10 cellular contexts compared by ENCODE assay signal in genomic region chr20:31593221-31594001, GRCh38. TPM values are rescaled to one million over a fixed set of nuclear protein-coding genes. Genes with fewer than 3 reads are reported as not detected.
DNase-seq lines count a peak whose midpoint lies in the region; ATAC-seq and TF ChIP-seq lines count a peak whose summit lies in the region.
"Had no signal": no experiment of that assay in that cellular context is flagged by ENCODE, and none has a peak within 500 bp of the region (broad histone marks: within the 10 kb centered on the region; RNA-seq: fewer than 3 reads in every experiment).

No MANE protein-coding gene starts in this region.

- H3F3A ChIP-seq in smooth muscle cell (ENCODE audit: low read depth), result peaks cover 47% of the 10 kb centered on the region

- no peak overlapping the region for H3K4me3 Mint-ChIP-seq in activated CD4-positive, alpha-beta T cell treated with anti-CD3 and anti-CD28 coated beads for 36 hours
- no peak overlapping the region for H3K4me3 Mint-ChIP-seq in activated CD4-positive, alpha-beta T cell treated with anti-CD3 and anti-CD28 coated beads, Interleukin-2, amount 10 ng/mL, durations not matched to agents 7 days and 5 days

- 64% methylated on average over 11 of the region's 11 CpGs for WGBS in smooth muscle cell (ENCODE audit: low lambda C conversion rate)

- H4K20me1 ChIP-seq in smooth muscle cell (ENCODE audit: low read depth), result no peaks in the 10 kb centered on the region

- ATAC-seq in activated CD4-positive, alpha-beta T cell treated with anti-CD3 and anti-CD28 coated beads for 36 hours, result peak; percentile 99
- no peak for ATAC-seq in HG02610 (IDR thresholded peaks at IDR 0.05; ENCODE audit: unreplicated experiment)
- ATAC-seq in GM21526 (IDR thresholded peaks at IDR 0.05; ENCODE audit: low FRiP score, unreplicated experiment), result no peak

- H3K27me3 Mint-ChIP-seq in activated CD4-positive, alpha-beta T cell treated with anti-CD3 and anti-CD28 coated beads for 36 hours, result peaks cover 7% of the 10 kb centered on the region
- H3K27me3 Mint-ChIP-seq in activated CD4-positive, alpha-beta T cell treated with anti-CD3 and anti-CD28 coated beads, Interleukin-2, amount 10 ng/mL, durations not matched to agents 7 days and 5 days, result peaks cover 8% of the 10 kb centered on the region

- CTCF ChIA-PET in activated CD4-positive, alpha-beta T cell treated with anti-CD3 and anti-CD28 coated beads for 36 hours (lab: Charles Lee), result interaction anchor here (0.6 to 4.1 kb wide), 6 partner anchors 9 to 130 kb away, joined by 3 to 33 read pairs (median 4); partner anchors contain the start of gene ID1
- CTCF ChIA-PET in activated CD4-positive, alpha-beta T cell treated with anti-CD3 and anti-CD28 coated beads, Interleukin-2, amount 10 ng/mL, durations not matched to agents 7 days and 5 days (lab: Charles Lee), result interaction anchor here (0.8 to 1.9 kb wide), 4 partner anchors 12 to 34 kb away, joined by 3 to 9 read pairs (median 4); partner anchors contain the start of gene ID1

- no peaks in the 10 kb centered on the region for H3K4me1 ChIP-seq in smooth muscle cell (ENCODE audit: low read depth)

- DNase-seq in activated CD4-positive, alpha-beta T cell treated with anti-CD3 and anti-CD28 coated beads for 36 hours, result peak; percentile 83
- DNase-seq in activated CD4-positive, alpha-beta T cell treated with anti-CD3 and anti-CD28 coated beads, Interleukin-2, amount 10 ng/mL, durations not matched to agents 7 days and 5 days, result no peak
- peak; percentile 100 for DNase-seq in RPMI7951 (ENCODE audit: low read depth)
- DNase-seq in fibroblast of villous mesenchyme (ENCODE audit: low read depth), result peak; percentile 81
- no peak for DNase-seq in smooth muscle cell (lab: John Stamatoyannopoulos, UW; ENCODE audit: unreplicated experiment)
- DNase-seq in NCI-H2081 treated with DMSO at 0.1 percent for 48 hours (lab: John Stamatoyannopoulos, UW), result no peak
- DNase-seq: activated CD4-positive, alpha-beta T cell treated with anti-CD3 and anti-CD28 coated beads for 1 hour had no signal

- H3K9me3 Mint-ChIP-seq in activated CD4-positive, alpha-beta T cell treated with anti-CD3 and anti-CD28 coated beads for 36 hours (ENCODE audit: low read depth), result no peaks in the 10 kb centered on the region
- no peaks in the 10 kb centered on the region for H3K9me3 Mint-ChIP-seq in activated CD4-positive, alpha-beta T cell treated with anti-CD3 and anti-CD28 coated beads, Interleukin-2, amount 10 ng/mL, durations not matched to agents 7 days and 5 days

- POLR2A ChIA-PET in activated CD4-positive, alpha-beta T cell treated with anti-CD3 and anti-CD28 coated beads for 36 hours (lab: Charles Lee), result interaction anchor here (0.8 kb wide), 1 partner anchor 9 kb away, joined by 6 read pairs; no protein-coding TSS in a partner anchor
- POLR2A ChIA-PET in activated CD4-positive, alpha-beta T cell treated with anti-CD3 and anti-CD28 coated beads, Interleukin-2, amount 10 ng/mL, durations not matched to agents 7 days and 5 days (lab: Charles Lee), result no interaction called here

- no peaks in the 10 kb centered on the region for H3K79me2 ChIP-seq in smooth muscle cell (ENCODE audit: low read depth)

- TF ChIP-seq CTCF in fibroblast of villous mesenchyme (IDR thresholded peaks at IDR 0.05; ENCODE audit: insufficient read depth, low read depth, low read length) (no peak), smooth muscle cell (IDR thresholded peaks at IDR 0.05; ENCODE audit: borderline replicate concordance, insufficient read depth, poor library complexity, severe bottlenecking) (no peak)

- H2AFZ ChIP-seq in smooth muscle cell (ENCODE audit: low read depth), result no peak overlapping the region

- no peaks in the 10 kb centered on the region for H3K36me3 ChIP-seq in smooth muscle cell (ENCODE audit: low read depth)

- no peaks in the 10 kb centered on the region for H3K27me3 ChIP-seq in smooth muscle cell (ENCODE audit: low read depth)

- H3K4me2 ChIP-seq in smooth muscle cell, result no peak overlapping the region

- H3K9me3 ChIP-seq in smooth muscle cell (replicated peaks; ENCODE audit: low read depth), result no peaks in the 10 kb centered on the region

- H3K36me3 Mint-ChIP-seq in activated CD4-positive, alpha-beta T cell treated with anti-CD3 and anti-CD28 coated beads for 36 hours (ENCODE audit: low read depth), result no peaks in the 10 kb centered on the region
- H3K36me3 Mint-ChIP-seq in activated CD4-positive, alpha-beta T cell treated with anti-CD3 and anti-CD28 coated beads, Interleukin-2, amount 10 ng/mL, durations not matched to agents 7 days and 5 days (ENCODE audit: low read depth), result no peaks in the 10 kb centered on the region

- H3K9ac ChIP-seq in smooth muscle cell (ENCODE audit: low read depth), result no peak overlapping the region

- H3K4me1 Mint-ChIP-seq in activated CD4-positive, alpha-beta T cell treated with anti-CD3 and anti-CD28 coated beads for 36 hours, result peaks cover under 1% of the 10 kb centered on the region
- H3K4me1 Mint-ChIP-seq in activated CD4-positive, alpha-beta T cell treated with anti-CD3 and anti-CD28 coated beads, Interleukin-2, amount 10 ng/mL, durations not matched to agents 7 days and 5 days, result peaks cover under 1% of the 10 kb centered on the region

- peak overlapping the region; percentile 85 for H3K27ac ChIP-seq in smooth muscle cell (ENCODE audit: low read depth)
- H3K27ac ChIP-seq: C4-2B had no signal

- intact Hi-C loops in activated CD4-positive, alpha-beta T cell treated with anti-CD3 and anti-CD28 coated beads for 36 hours (cut with DNase I, micrococcal nuclease), result no loop called here

- H3K4me3 ChIP-seq in fibroblast of villous mesenchyme (ENCODE audit: low read depth, low read length) (no peak overlapping the region), smooth muscle cell (no peak overlapping the region)

- peak overlapping the region; percentile 37 for H3K27ac Mint-ChIP-seq in activated CD4-positive, alpha-beta T cell treated with anti-CD3 and anti-CD28 coated beads for 36 hours
- no peak overlapping the region for H3K27ac Mint-ChIP-seq in activated CD4-positive, alpha-beta T cell treated with anti-CD3 and anti-CD28 coated beads, Interleukin-2, amount 10 ng/mL, durations not matched to agents 7 days and 5 days

RNA-seq across cellular contexts. Expression of gene ID1, which starts 11.7 kb away (rescaled TPM):
- total RNA-seq in activated CD4-positive, alpha-beta T cell treated with anti-CD3 and anti-CD28 coated beads for 36 hours, result 1 to 10 TPM; 2.2 to 3.5 TPM
- total RNA-seq in activated CD4-positive, alpha-beta T cell treated with anti-CD3 and anti-CD28 coated beads, Interleukin-2, amount 10 ng/mL, durations not matched to agents 7 days and 5 days, result 1 to 10 TPM in 1 of 2 experiments, under 1 TPM in 1; 0.85 to 1.4 TPM
- 315 and 437 TPM in 2 replicates for total RNA-seq in RPMI7951 (2014; rRNA removed; shearing (Covaris generic))
- total RNA-seq in fibroblast of villous mesenchyme (18.0 and 27.2 TPM in 2 replicates), smooth muscle cell (396 and 414 TPM in 2 replicates)
- 87.6 and 182 TPM in 2 replicates for polyA plus RNA-seq in smooth muscle cell

RNA-seq across cellular contexts. Expression of gene COX4I2, which starts 44.3 kb away (rescaled TPM):
- total RNA-seq in activated CD4-positive, alpha-beta T cell treated with anti-CD3 and anti-CD28 coated beads for 36 hours, result not detected
- not detected for total RNA-seq in activated CD4-positive, alpha-beta T cell treated with anti-CD3 and anti-CD28 coated beads, Interleukin-2, amount 10 ng/mL, durations not matched to agents 7 days and 5 days
- not detected in 2 replicates for total RNA-seq in RPMI7951 (2014; rRNA removed; shearing (Covaris generic))
- not detected in 2 replicates for total RNA-seq in fibroblast of villous mesenchyme
- total RNA-seq in smooth muscle cell, result not detected in 2 replicates
- 0.80 and 2.1 TPM in 2 replicates for polyA plus RNA-seq in smooth muscle cell

Comparison
In these comparisons a context has a peak if more than half of its experiments do, and no peak if none do; other contexts are left out.
1. DNase-seq: peak in activated CD4-positive, alpha-beta T cell treated with anti-CD3 and anti-CD28 coated beads for 36 hours (single experiment), RPMI7951 (single experiment) and fibroblast of villous mesenchyme (single experiment); none in activated CD4-positive, alpha-beta T cell treated with anti-CD3 and anti-CD28 coated beads, Interleukin-2, amount 10 ng/mL, durations not matched to agents 7 days and 5 days (single experiment), smooth muscle cell (single experiment) and NCI-H2081 treated with DMSO at 0.1 percent for 48 hours (single experiment).
2. RNA of gene ID1, which starts 11.7 kb away (total RNA-seq): 396 to 414 TPM in smooth muscle cell and 315 to 437 TPM in RPMI7951; 18.0 to 27.2 TPM in fibroblast of villous mesenchyme, 2.2 to 3.5 TPM in activated CD4-positive, alpha-beta T cell treated with anti-CD3 and anti-CD28 coated beads for 36 hours and 0.85 to 1.4 TPM in activated CD4-positive, alpha-beta T cell treated with anti-CD3 and anti-CD28 coated beads, Interleukin-2, amount 10 ng/mL, durations not matched to agents 7 days and 5 days; every median in the first group is over 10 times any median in the second.